Comparison of ENCODE assay signal across 11 cellular contexts in genomic region chr21:41868062-41868710, GRCh38. TPM values are rescaled to one million over a fixed set of nuclear protein-coding genes. Genes with fewer than 3 reads are reported as not detected.
A peak's percentile ranks its signal among the peaks of the same experiment; 100 is the strongest.
DNase-seq lines count a peak whose midpoint lies in the region; ATAC-seq lines count a peak whose summit lies in the region.
"Had no signal": no experiment of that assay in that cellular context is flagged by ENCODE, and none has a peak within 500 bp of the region (broad histone marks: within the 10 kb centered on the region; RNA-seq: fewer than 3 reads in every experiment).

No MANE protein-coding gene starts in this region.

- POLR2A ChIA-PET in T-cell (lab: Charles Lee), result interaction anchor here in 1 of 2 donors (0.6 kb wide), 1 partner anchor 29 kb away, joined by 7 read pairs; no protein-coding TSS in a partner anchor

- no peak overlapping the region for H3K4me3 Mint-ChIP-seq in T-cell

- peaks cover 9% of the 10 kb centered on the region for H3K36me3 Mint-ChIP-seq in T-cell

- peaks cover 19 to 30% (median 28%) of the 10 kb centered on the region in 3 donors for H3K4me1 Mint-ChIP-seq in T-cell

- H3K9me3 Mint-ChIP-seq in T-cell, result no peaks in the 10 kb centered on the region

- peak; percentile 46 for ATAC-seq in GM19025 (IDR thresholded peaks at IDR 0.05; ENCODE audit: low read depth, unreplicated experiment)
- ATAC-seq in HG02798 (IDR thresholded peaks at IDR 0.05; ENCODE audit: poor library complexity, unreplicated experiment), result peak; percentile 65
- no peak for ATAC-seq in T-cell (replicated peaks in 1 of 4)
- ATAC-seq: gastrocnemius medialis had no signal

- H3K27ac Mint-ChIP-seq in T-cell, result no peak overlapping the region

- H3K27me3 Mint-ChIP-seq in T-cell, result no peaks in the 10 kb centered on the region

- peak; percentile 65 for DNase-seq in AG20443 (ENCODE audit: low spot score)
- peak; percentile 54 for DNase-seq in NCI-H2171 (lab: John Stamatoyannopoulos, UW)
- DNase-seq in NCI-H82 (lab: John Stamatoyannopoulos, UW), result no peak
- no peak for DNase-seq in T-cell
- no peak for DNase-seq in activated CD8-positive, alpha-beta memory T cell treated with anti-CD3 and anti-CD28 coated beads, Interleukin-2, amount 50 U/mL, for 48 hours
- no peak for DNase-seq in ecto neural progenitor cell (ENCODE audit: low spot score)
- DNase-seq: ACHN, gastrocnemius medialis, NCI-H1436 had no signal

- CTCF ChIA-PET in T-cell (lab: Charles Lee), result no interaction called here

RNA-seq across cellular contexts. Expression of gene PRDM15, which starts 11.0 kb away (rescaled TPM):
- total RNA-seq in T-cell, result 10 to 100 TPM; 17.8 to 22.0 (median 20.7) TPM

Comparison
In these comparisons a context has a peak if more than half of its experiments do, and no peak if none do; other contexts are left out.
1. DNase-seq: peak in AG20443 (single experiment) and NCI-H2171 (single experiment); none in NCI-H82 (single experiment), T-cell (0 of 34), activated CD8-positive, alpha-beta memory T cell treated with anti-CD3 and anti-CD28 coated beads, Interleukin-2, amount 50 U/mL, for 48 hours (single experiment) and ecto neural progenitor cell (single experiment).
2. ATAC-seq: peak in GM19025 (single experiment) and HG02798 (single experiment); none in T-cell (0 of 4).